ENCODE assay signal across 22 cellular contexts in genomic region chr15:70835826-70836225, GRCh38. TPM values are rescaled to one million over a fixed set of nuclear protein-coding genes. Genes with fewer than 3 reads are reported as not detected.
DNase-seq lines count a peak whose midpoint lies in the region; ATAC-seq and TF ChIP-seq lines count a peak whose summit lies in the region.
"Had no signal": no experiment of that assay in that cellular context is flagged by ENCODE, and none has a peak within 500 bp of the region (broad histone marks: within the 10 kb centered on the region; RNA-seq: fewer than 3 reads in every experiment).

No MANE protein-coding gene starts in this region.

- no peak for TF ChIP-seq POLR2A in heart left ventricle (IDR thresholded peaks at IDR 0.05)

- H2BK5ac ChIP-seq in mesenchymal stem cell (ENCODE audit: low read depth, low read length, poor library complexity, severe bottlenecking), result no peak overlapping the region

- H2AK5ac ChIP-seq in mesenchymal stem cell (ENCODE audit: low read length, severe bottlenecking), result no peak overlapping the region

- H3K4me1 ChIP-seq in heart left ventricle (peaks cover 0 to 42% (median 17%) of the 10 kb centered on the region in 12 donors), mesenchymal stem cell (ENCODE audit: control insufficient read depth, insufficient read depth, low read depth, low read length) (peaks cover 19% of the 10 kb centered on the region)

- peak overlapping the region; percentile 48 to 92 (median 68) for H3K27ac ChIP-seq in heart left ventricle
- H3K27ac ChIP-seq in mesenchymal stem cell (ENCODE audit: low read length, poor library complexity, severe bottlenecking), result no peak overlapping the region
- peak overlapping the region; percentile 55 for H3K27ac ChIP-seq in substantia nigra (ENCODE audit: low read depth, low read length, poor library complexity, severe bottlenecking)
- H3K27ac ChIP-seq: body of pancreas had no signal

- no peak overlapping the region for H2BK15ac ChIP-seq in mesenchymal stem cell (ENCODE audit: low read depth, poor library complexity, severe bottlenecking)

- no peak overlapping the region for H4K8ac ChIP-seq in mesenchymal stem cell (ENCODE audit: low read length)

- peaks cover 25% of the 10 kb centered on the region for H3K79me1 ChIP-seq in mesenchymal stem cell (replicated peaks; ENCODE audit: low read length, poor library complexity, severe bottlenecking)

- no peak for TF ChIP-seq CTCF in heart left ventricle (IDR thresholded peaks at IDR 0.05)

- no peak overlapping the region for H4K91ac ChIP-seq in mesenchymal stem cell (ENCODE audit: low read length)

- ATAC-seq in heart left ventricle (peak; percentile 5 to 32 (median 18)), GM18519 (IDR thresholded peaks at IDR 0.05; ENCODE audit: low FRiP score, unreplicated experiment) (no peak)
- ATAC-seq: body of pancreas; effector memory CD8-positive, alpha-beta T cell had no signal

- no peak overlapping the region for H3K23ac ChIP-seq in mesenchymal stem cell (ENCODE audit: low read length in 2 of 2)

- H2BK120ac ChIP-seq in mesenchymal stem cell (ENCODE audit: low read depth, low read length), result no peak overlapping the region

- H3K4me2 ChIP-seq in mesenchymal stem cell (ENCODE audit: low read length, poor library complexity, severe bottlenecking), result no peak overlapping the region

- H3K14ac ChIP-seq in mesenchymal stem cell (ENCODE audit: low read length in 2 of 2), result no peak overlapping the region

- H3K4me3 ChIP-seq in heart left ventricle, result no peak overlapping the region
- no peak overlapping the region for H3K4me3 ChIP-seq in mesenchymal stem cell (ENCODE audit: insufficient read depth in 1 of 2, low read depth in 1 of 2, low read length in 2 of 2)
- H3K4me3 ChIP-seq: body of pancreas, HAP-1 had no signal

- H3K27me3 ChIP-seq in heart left ventricle, result no peaks in the 10 kb centered on the region
- no peaks in the 10 kb centered on the region for H3K27me3 ChIP-seq in mesenchymal stem cell (ENCODE audit: control insufficient read depth in 1 of 2, insufficient read depth in 1 of 2, low read length in 2 of 2)
- H3K27me3 ChIP-seq: body of pancreas had no signal

- no peak overlapping the region for H2AFZ ChIP-seq in mesenchymal stem cell (ENCODE audit: low read depth, low read length)

- 69 to 81% (median 72%) methylated on average over 3 of the region's 3 CpGs for WGBS in heart left ventricle, 4 donors
- WGBS in mesenchymal stem cell, result 97% methylated on average over 3 of the region's 3 CpGs

- H3K9me3 ChIP-seq in heart left ventricle (no peaks in the 10 kb centered on the region), mesenchymal stem cell (ENCODE audit: control insufficient read depth, low read length) (no peaks in the 10 kb centered on the region)
- H3K9me3 ChIP-seq: body of pancreas, HAP-1 had no signal

- no peak overlapping the region for H2BK12ac ChIP-seq in mesenchymal stem cell (ENCODE audit: low read length in 2 of 2)

- H3K9ac ChIP-seq in mesenchymal stem cell (ENCODE audit: low read length), result peak overlapping the region; percentile 41

- intact Hi-C loops in heart left ventricle (cut with DNase I) (no loop called here), cardiac septum (cut with DNase I) (no loop called here)

- H3K18ac ChIP-seq in mesenchymal stem cell (ENCODE audit: low read depth in 1 of 2, low read length in 2 of 2), result no peak overlapping the region

- H3K4ac ChIP-seq in mesenchymal stem cell (ENCODE audit: low read depth in 1 of 2, low read length in 2 of 2), result no peak overlapping the region

- H3K36me3 ChIP-seq in heart left ventricle (peaks cover 0 to 55% (median 40%) of the 10 kb centered on the region in 9 donors), mesenchymal stem cell (ENCODE audit: control insufficient read depth in 1 of 2, insufficient read depth in 2 of 2, low read depth in 1 of 2, low read length in 2 of 2) (peaks cover 19 to 53% of the 10 kb centered on the region in 2 experiments)

- DNase-seq in heart left ventricle (no peak), cardiac septum (ENCODE audit: low spot score) (no peak), mesenchymal stem cell (no peak), substantia nigra (lab: John Stamatoyannopoulos, UW) (no peak), dedifferentiated amniotic fluid mesenchymal stem cell (ENCODE audit: extremely low spot score) (no peak), hypothalamus (lab: John Stamatoyannopoulos, UW) (no peak)
- no peak for DNase-seq in stimulated activated CD8-positive, alpha-beta memory T cell treated with anti-CD3 and anti-CD28 coated beads, Interleukin-4, amount 100 ng/mL, for 48 hours
- DNase-seq: activated CD4-positive, alpha-beta T cell treated with anti-CD3 and anti-CD28 coated beads, Interleukin-2, amount 10 ng/mL, durations not matched to agents 24 days and 14 days; activated naive CD4-positive, alpha-beta T cell; activated T-cell treated with anti-CD3 and anti-CD28 coated beads, Interleukin-2, amount 50 U/mL, for 48 hours; effector memory CD8-positive, alpha-beta T cell; erythroblast; foreskin melanocyte; NCI-H1048; NCI-H187; NCI-H69; nephron progenitor cell; T1000 had no signal

RNA-seq across cellular contexts. Expression of gene LARP6, which starts 18.1 kb away (rescaled TPM):
- total RNA-seq in heart left ventricle (10 to 100 TPM; 31.8 to 73.1 (median 45.0) TPM), cardiac septum (37.8 TPM)
- polyA plus RNA-seq in heart left ventricle, result 10 to 100 TPM; 18.9 to 32.7 TPM
- polyA plus RNA-seq in mesenchymal stem cell (2013, experiment 1 of 2), result 57.0 TPM
- polyA plus RNA-seq in mesenchymal stem cell (2013, experiment 2 of 2), result 60.3 TPM
- total RNA-seq: activated CD4-positive, alpha-beta T cell treated with anti-CD3 and anti-CD28 coated beads, Interleukin-2, amount 10 ng/mL, durations not matched to agents 24 days and 14 days had no signal
- polyA plus RNA-seq: IgD-negative memory B cell had no signal

RNA-seq across cellular contexts. Expression of gene THAP10, which starts 56.4 kb away (rescaled TPM):
- total RNA-seq in heart left ventricle (1 to 10 TPM; 2.8 to 5.9 (median 5.1) TPM), cardiac septum (3.5 TPM)
- 1 to 10 TPM; 1.7 to 5.5 TPM for polyA plus RNA-seq in heart left ventricle
- 1.2 TPM for polyA plus RNA-seq in mesenchymal stem cell (2013, experiment 1 of 2)
- polyA plus RNA-seq in mesenchymal stem cell (2013, experiment 2 of 2), result 1.2 TPM
- total RNA-seq: activated CD4-positive, alpha-beta T cell treated with anti-CD3 and anti-CD28 coated beads, Interleukin-2, amount 10 ng/mL, durations not matched to agents 24 days and 14 days had no signal

RNA-seq across cellular contexts. Expression of gene LRRC49, which starts 56.8 kb away (rescaled TPM):
- total RNA-seq in heart left ventricle (100 to 1,000 TPM in 2 of 9 donors, 10 to 100 TPM in 7; 22.4 to 123 (median 60.3) TPM), cardiac septum (83.2 TPM)
- polyA plus RNA-seq in heart left ventricle, result 100 to 1,000 TPM in 1 of 2 donors, 10 to 100 TPM in 1; 13.3 to 115 TPM
- polyA plus RNA-seq in mesenchymal stem cell (2013, experiment 1 of 2), result 1.7 TPM
- 1.8 TPM for polyA plus RNA-seq in mesenchymal stem cell (2013, experiment 2 of 2)
- total RNA-seq: activated CD4-positive, alpha-beta T cell treated with anti-CD3 and anti-CD28 coated beads, Interleukin-2, amount 10 ng/mL, durations not matched to agents 24 days and 14 days had no signal
- polyA plus RNA-seq: IgD-negative memory B cell had no signal
